Comparison of ENCODE assay signal across 14 cellular contexts in genomic region chr4:39664828-39665731, GRCh38. TPM values are rescaled to one million over a fixed set of nuclear protein-coding genes. Genes with fewer than 3 reads are reported as not detected.
DNase-seq lines count a peak whose midpoint lies in the region; ATAC-seq and TF ChIP-seq lines count a peak whose summit lies in the region.
"Had no signal": no experiment of that assay in that cellular context is flagged by ENCODE, and none has a peak within 500 bp of the region (broad histone marks: within the 10 kb centered on the region; RNA-seq: fewer than 3 reads in every experiment).

No MANE protein-coding gene starts in this region.

- H3K9me3 ChIP-seq in IMR-90 (ENCODE audit: control insufficient read depth, insufficient read depth, low read length): no peaks in the 10 kb centered on the region
- no peaks in the 10 kb centered on the region for H3K9me3 ChIP-seq in right lobe of liver
- H3K9me3 ChIP-seq: BLaER1, uterus had no signal

- peaks cover 5% of the 10 kb centered on the region; the same call in 1 of the 2 replicates for H4K20me1 ChIP-seq in IMR-90 (ENCODE audit: insufficient read depth, low read length)
- H4K20me1 ChIP-seq: BLaER1 had no signal

- no peak for TF ChIP-seq CTCF in AG10803 (conservative IDR thresholded peaks at IDR 0.05; ENCODE audit: low read length)
- TF ChIP-seq CTCF in IMR-90 (conservative IDR thresholded peaks at IDR 0.05; ENCODE audit: low read depth, low read length): no peak
- no peak for TF ChIP-seq CTCF in right lobe of liver (IDR thresholded peaks at IDR 0.05)

- no peak for TF ChIP-seq POLR2A in IMR-90 (IDR thresholded peaks at IDR 0.05; ENCODE audit: low read depth, low read length)
- no peak for TF ChIP-seq POLR2A in right lobe of liver (IDR thresholded peaks at IDR 0.05)

- BruUV-seq in IMR-90 (replicated peaks; lab: Mats Ljungman, UMichigan): no TSS peak

- dilution Hi-C loops in IMR-90 (cut with HindIII; ENCODE audit: low sequenced_read_pairs, unreplicated experiment): no loop called here

- H2BK15ac ChIP-seq in IMR-90 (ENCODE audit: low read depth, low read length): no peak overlapping the region; the same call in 2 of the 3 replicates

- peaks cover 5% of the 10 kb centered on the region for H3K9me1 ChIP-seq in IMR-90 (ENCODE audit: insufficient read depth, low read length)

- DNase-seq in AG10803 (ENCODE audit: low read depth) (peak; percentile 34), IMR-90 (peak; percentile 75), dermis microvascular lymphatic vessel endothelial cell (ENCODE audit: low read depth in 2 of 2) (peak; percentile 1 to 3), right lobe of liver (no peak)
- DNase-seq in activated CD8-positive, alpha-beta memory T cell treated with anti-CD3 and anti-CD28 coated beads for 24 hours: no peak
- DNase-seq: activated CD8-positive, alpha-beta memory T cell treated with anti-CD3 and anti-CD28 coated beads, Interleukin-2, amount 50 U/mL, for 48 hours; GOT3; immature natural killer cell; stimulated activated naive B cell treated with anti-CD40 and anti-IgM and Interleukin-4, amounts not matched to agents 10 μg/mL and 1 μg/mL and 100 μg/mL, for 72 hours; uterus had no signal

- POLR2A ChIA-PET in IMR-90 (lab: Charles Lee; ENCODE audit: unreplicated experiment): interaction anchor here (0.6 kb wide), 1 partner anchor 161 kb away, joined by 5 read pairs; no protein-coding TSS in a partner anchor

- no peak for TF ChIP-seq RAD21 in IMR-90 (IDR thresholded peaks at IDR 0.05; ENCODE audit: low read length)

- 0 out of 2 replicates have a peak overlapping the region, but pooled peaks have one; percentile 8 for H2AK5ac ChIP-seq in IMR-90 (ENCODE audit: low read depth, low read length)

- in situ Hi-C loops in IMR-90 (cut with MboI; ENCODE audit: low sequenced_read_pairs): no loop called here

- peak overlapping the region; percentile 31; the same call in 1 of the 2 replicates for H2BK20ac ChIP-seq in IMR-90 (ENCODE audit: low read depth, low read length)

- H4K8ac ChIP-seq in IMR-90 (ENCODE audit: low read depth in 2 of 2, low read length in 2 of 2): peak overlapping the region in 1 of 2 experiments; percentile 17; a peak in 2 of 4 replicates

- H3K4me3 ChIP-seq in AG10803 (ENCODE audit: low read length) (no peak overlapping the region), IMR-90 (ENCODE audit: insufficient read depth, low read depth, low read length) (no peak overlapping the region), right lobe of liver (no peak overlapping the region)
- H3K4me3 ChIP-seq: BLaER1, uterus had no signal

- H3K9ac ChIP-seq in IMR-90 (ENCODE audit: low read depth, low read length): no peak overlapping the region; the same call in 1 of the 2 replicates
- H3K9ac ChIP-seq: BLaER1 had no signal

- no peak overlapping the region for H3K56ac ChIP-seq in IMR-90 (ENCODE audit: extremely low read depth, insufficient read depth, low read length)

- CTCF ChIA-PET in IMR-90 (lab: Yijun Ruan, JAX): interaction anchor here (0.8 kb wide), 1 partner anchor 314 kb away, joined by 8 read pairs; no protein-coding TSS in a partner anchor

- no peaks in the 10 kb centered on the region for H3K79me1 ChIP-seq in IMR-90 (ENCODE audit: low read depth in 1 of 2, low read length in 2 of 2)

- H4K5ac ChIP-seq in IMR-90 (ENCODE audit: low read depth, low read length): peak overlapping the region; percentile 25; the same call in 1 of the 2 replicates

- H3K18ac ChIP-seq in IMR-90 (ENCODE audit: low read depth, low read length): peak overlapping the region; percentile 16; the same call in 1 of the 2 replicates

- H2BK120ac ChIP-seq in IMR-90 (ENCODE audit: low read depth, low read length): 0 out of 2 replicates have a peak overlapping the region, but pooled peaks have one; percentile 4

- H2BK5ac ChIP-seq in IMR-90 (ENCODE audit: low read depth, low read length, poor library complexity, severe bottlenecking): peak overlapping the region; percentile 50

- H3K4me1 ChIP-seq in IMR-90 (ENCODE audit: control insufficient read depth, insufficient read depth, low read length): peaks cover 4% of the 10 kb centered on the region
- peaks cover 0 to 7% (median 0%) of the 10 kb centered on the region in 4 donors for H3K4me1 ChIP-seq in right lobe of liver
- H3K4me1 ChIP-seq: BLaER1, uterus had no signal

- H3K36me3 ChIP-seq in IMR-90 (ENCODE audit: control insufficient read depth, insufficient read depth, low read length) (no peaks in the 10 kb centered on the region), right lobe of liver (no peaks in the 10 kb centered on the region)
- H3K36me3 ChIP-seq: BLaER1, uterus had no signal

- no peak overlapping the region for H4K91ac ChIP-seq in IMR-90 (ENCODE audit: insufficient read depth, low read depth, low read length)

- peak overlapping the region; percentile 82 for H3K4me2 ChIP-seq in IMR-90 (ENCODE audit: low read depth, low read length)
- H3K4me2 ChIP-seq: BLaER1 had no signal

- peak overlapping the region; percentile 46; the same call in 1 of the 2 replicates for H3K27ac ChIP-seq in IMR-90 (ENCODE audit: insufficient read depth, low read length)
- H3K27ac ChIP-seq in right lobe of liver: no peak overlapping the region
- H3K27ac ChIP-seq: BLaER1, uterus had no signal

- H3K14ac ChIP-seq in IMR-90 (replicated peaks; ENCODE audit: low read depth, low read length): peak overlapping the region; percentile 7; the same call in 1 of the 2 replicates

- ATAC-seq in IMR-90 (ENCODE audit: low read depth) (peak; percentile 93), right lobe of liver (peak; percentile 37 to 80 (median 50)), GM21515 (IDR thresholded peaks at IDR 0.05; ENCODE audit: unreplicated experiment) (no peak), GM18870 (IDR thresholded peaks at IDR 0.05; ENCODE audit: unreplicated experiment) (no peak), GM19397 (IDR thresholded peaks at IDR 0.05; ENCODE audit: unreplicated experiment) (no peak)
- ATAC-seq: stimulated activated naive B cell treated with anti-CD40 and anti-IgM and Interleukin-4, amounts not matched to agents 10 μg/mL and 1 μg/mL and 100 μg/mL, for 72 hours had no signal

- H3K23ac ChIP-seq in IMR-90 (ENCODE audit: low read depth, low read length): peak overlapping the region; percentile 39; the same call in 1 of the 2 replicates

- peak overlapping the region; percentile 1; the same call in 1 of the 2 replicates for H3K4ac ChIP-seq in IMR-90 (ENCODE audit: low read depth, low read length)

- intact Hi-C loops in IMR-90 (cut with micrococcal nuclease) (no loop called here), right lobe of liver (cut with DNase I) (no loop called here)

- no peak overlapping the region for H2AK9ac ChIP-seq in IMR-90 (replicated peaks; ENCODE audit: low read depth, low read length, poor library complexity)

- H2AFZ ChIP-seq in IMR-90 (replicated peaks; ENCODE audit: low read length, poor library complexity): peak overlapping the region; percentile 64

- WGBS in IMR-90 (ENCODE audit: extremely low coverage in 2 of 2, insufficient read length in 1 of 2), 2 experiments: 0% methylated on average over 1 of the region's 3 CpGs; no CpG with 5 or more reads in 1 of the 2 experiments
- 73% methylated on average over 3 of the region's 3 CpGs for WGBS in right lobe of liver (ENCODE audit: insufficient coverage, low coverage, low lambda C conversion rate, missing lambda C conversion rate)

- H3K27me3 ChIP-seq in IMR-90 (ENCODE audit: control insufficient read depth, insufficient read depth, low read length) (no peaks in the 10 kb centered on the region), right lobe of liver (no peaks in the 10 kb centered on the region)
- H3K27me3 ChIP-seq: BLaER1, uterus had no signal

TF ChIP-seq in IMR-90, 13 proteins besides CTCF, POLR2A, EP300 and RAD21:
- TF ChIP-seq RFX5 (IDR thresholded peaks at IDR 0.05; ENCODE audit: low read depth, low read length): no peak
- TF ChIP-seq MXI1 (IDR thresholded peaks at IDR 0.05; ENCODE audit: borderline replicate concordance, low read depth, low read length): no peak
- no peak for TF ChIP-seq SMC3 (IDR thresholded peaks at IDR 0.05; ENCODE audit: low read depth, low read length)
- no peak for TF ChIP-seq MAFK (IDR thresholded peaks at IDR 0.05; ENCODE audit: low read depth, low read length)
- TF ChIP-seq CEBPB (IDR thresholded peaks at IDR 0.05; ENCODE audit: low read depth, low read length): peak; percentile 74; the same call in 1 of the 2 replicates
- peak; percentile 18; the same call in 1 of the 2 replicates for TF ChIP-seq FOS (IDR thresholded peaks at IDR 0.05; ENCODE audit: low read depth, low read length)
- TF ChIP-seq RCOR1 (IDR thresholded peaks at IDR 0.05; ENCODE audit: insufficient replicate concordance, low read length): no peak

RNA-seq across cellular contexts. Expression of gene SMIM14, which starts 26.4 kb away (rescaled TPM):
- total RNA-seq in IMR-90 (2012; rRNA removed) (15.6 and 30.8 TPM in 2 replicates), dermis microvascular lymphatic vessel endothelial cell (13.5 and 20.0 TPM in 2 replicates), right lobe of liver (100 to 1,000 TPM in 3 of 6 experiments, 10 to 100 TPM in 3; 54.0 to 224 (median 124) TPM)
- 18.7 and 20.9 TPM in 2 replicates for polyA plus RNA-seq in IMR-90 (2012; rRNA removed)
- 3.0 and 3.8 TPM in 2 replicates for polyA plus RNA-seq in IMR-90 (2012; cell fraction: cytosol; rRNA removed)
- 0.45 and 4.4 TPM in 2 replicates for polyA plus RNA-seq in IMR-90 (2012; cell fraction: nucleus; rRNA removed; ENCODE audit: low replicate concordance)

RNA-seq across cellular contexts. Expression of gene UBE2K, which starts 32.9 kb away (rescaled TPM):
- total RNA-seq in IMR-90 (2012; rRNA removed) (17.7 and 24.4 TPM in 2 replicates), dermis microvascular lymphatic vessel endothelial cell (13.7 and 16.2 TPM in 2 replicates), right lobe of liver (10 to 100 TPM; 20.5 to 54.8 (median 44.0) TPM)
- polyA plus RNA-seq in IMR-90 (2012; rRNA removed): 41.7 and 44.8 TPM in 2 replicates
- 19.5 and 24.5 TPM in 2 replicates for polyA plus RNA-seq in IMR-90 (2012; cell fraction: cytosol; rRNA removed)
- 3.2 and 20.8 TPM in 2 replicates for polyA plus RNA-seq in IMR-90 (2012; cell fraction: nucleus; rRNA removed; ENCODE audit: low replicate concordance)

Comparison
In these comparisons a context has a peak if more than half of its experiments do, and no peak if none do; other contexts are left out.
1. DNase-seq: peak in AG10803 (single experiment), IMR-90 (single experiment) and dermis microvascular lymphatic vessel endothelial cell (2 of 2); none in right lobe of liver (0 of 3) and activated CD8-positive, alpha-beta memory T cell treated with anti-CD3 and anti-CD28 coated beads for 24 hours (single experiment).
2. ATAC-seq: peak in IMR-90 (single experiment) and right lobe of liver (4 of 4); none in GM21515 (single experiment), GM18870 (single experiment) and GM19397 (single experiment).